1 cellular context compared by ENCODE assay signal in genomic region chr4:140020457-140021361, GRCh38.
TF ChIP-seq lines count a peak whose summit lies in the region.

No MANE protein-coding gene starts in this region.

TF ChIP-seq in A549, 52 proteins besides CTCF, POLR2A, EP300 and RAD21 (continued from another document):
- 0 out of 3 replicates have a peak, but pooled peaks have one; percentile 3 for TF ChIP-seq BCL3 (IDR thresholded peaks at IDR 0.05)
- no peak for TF ChIP-seq KDM5A (IDR thresholded peaks at IDR 0.05)
- no peak for TF ChIP-seq ZNF302 (CRISPR knock-in tag; IDR thresholded peaks at IDR 0.05)
- TF ChIP-seq JUNB (IDR thresholded peaks at IDR 0.05), result 0 out of 2 replicates have a peak, but pooled peaks have one; percentile 28
- peak in 1 of 2 experiments; percentile 16; a peak in 1 of 4 replicates for TF ChIP-seq CEBPB (IDR thresholded peaks at IDR 0.05)
- TF ChIP-seq CHD2 (IDR thresholded peaks at IDR 0.05; ENCODE audit: low read length, partially characterized antibody), result no peak
- TF ChIP-seq HES2 (IDR thresholded peaks at IDR 0.05), result no peak
- TF ChIP-seq HMGXB4 (CRISPR knock-in tag; IDR thresholded peaks at IDR 0.05; ENCODE audit: borderline replicate concordance), result no peak
- no peak for TF ChIP-seq TP53 (CRISPR knock-in tag; IDR thresholded peaks at IDR 0.05)
- TF ChIP-seq ZC3H11A (IDR thresholded peaks at IDR 0.05), result no peak
